Comparison of ENCODE assay signal across 25 cellular contexts in genomic region chr17:8003594-8004181, GRCh38. TPM values are rescaled to one million over a fixed set of nuclear protein-coding genes. Genes with fewer than 3 reads are reported as not detected.
DNase-seq lines count a peak whose midpoint lies in the region; ATAC-seq and TF ChIP-seq lines count a peak whose summit lies in the region.
"Had no signal": no experiment of that assay in that cellular context is flagged by ENCODE, and none has a peak within 500 bp of the region (broad histone marks: within the 10 kb centered on the region; RNA-seq: fewer than 3 reads in every experiment).

No MANE protein-coding gene starts in this region.

- H3K9me3 ChIP-seq in HCT116 (ENCODE audit: control insufficient read depth in 1 of 2, insufficient read depth in 1 of 2, low read depth in 1 of 2, low read length in 2 of 2), result no peaks in the 10 kb centered on the region
- H3K9me3 ChIP-seq in body of pancreas, result no peaks in the 10 kb centered on the region
- H3K9me3 ChIP-seq: esophagus squamous epithelium, SJSA1 had no signal

- POLR2A ChIA-PET in HCT116 (lab: Charles Lee), result no interaction called here

- H3K79me2 ChIP-seq in HCT116 (ENCODE audit: insufficient read depth, low read length), result no peaks in the 10 kb centered on the region

- no peaks in the 10 kb centered on the region for H4K20me1 ChIP-seq in HCT116 (ENCODE audit: insufficient read depth)

- no peak for TF ChIP-seq RAD21 in HCT116 (IDR thresholded peaks at IDR 0.05; ENCODE audit: low read depth)

- H2AFZ ChIP-seq in HCT116 (ENCODE audit: low read depth, low read length, poor library complexity, severe bottlenecking), result no peak overlapping the region

- CTCF ChIA-PET in HCT116 (lab: Charles Lee), result no interaction called here

- no peak for ATAC-seq in HCT116
- ATAC-seq in body of pancreas, result peak; percentile 21
- no peak for ATAC-seq in sciatic nerve
- ATAC-seq in HG03135 (IDR thresholded peaks at IDR 0.05; ENCODE audit: unreplicated experiment), result no peak

- intact Hi-C loops in HCT116 (cut with micrococcal nuclease) (no loop called here), body of pancreas (cut with DNase I) (no loop called here), sciatic nerve (cut with DNase I) (no loop called here)

- peak overlapping the region; percentile 13; the same call in 1 of the 2 replicates for H3K27ac ChIP-seq in HCT116 (ENCODE audit: low read depth, low read length)
- H3K27ac ChIP-seq in body of pancreas, result no peak overlapping the region
- H3K27ac ChIP-seq: esophagus squamous epithelium, SJSA1 had no signal

- H3K27me3 ChIP-seq in HCT116 (ENCODE audit: insufficient read depth, low read length) (no peaks in the 10 kb centered on the region), body of pancreas (peaks cover 0 to 24% of the 10 kb centered on the region in 2 donors)

- H3K4me3 ChIP-seq in HCT116 (replicated peaks in 1 of 2; ENCODE audit: low read depth in 1 of 2, low read length in 2 of 2) (no peak overlapping the region), body of pancreas (no peak overlapping the region)
- H3K4me3 ChIP-seq: SJSA1 had no signal

- no peak for TF ChIP-seq POLR2A in HCT116 (IDR thresholded peaks at IDR 0.05; ENCODE audit: borderline replicate concordance, extremely low read depth, insufficient read depth, insufficient read length)
- no peak for TF ChIP-seq POLR2A in body of pancreas (IDR thresholded peaks at IDR 0.05)

- H3K36me3 ChIP-seq in HCT116 (ENCODE audit: control insufficient read depth in 1 of 2, insufficient read depth in 2 of 2, low read length in 2 of 2) (no peaks in the 10 kb centered on the region), body of pancreas (replicated peaks in 1 of 2; ENCODE audit: insufficient read depth in 1 of 2, low read depth in 2 of 2) (no peaks in the 10 kb centered on the region)
- H3K36me3 ChIP-seq: esophagus squamous epithelium, SJSA1 had no signal

- DNase-seq in HCT116 (ENCODE audit: low read depth, low spot score) (no peak), body of pancreas (no peak), left kidney (ENCODE audit: low read depth, low spot score) (peak; percentile 44), sciatic nerve (ENCODE audit: low spot score) (peak; percentile 40), NCI-H1694 (lab: John Stamatoyannopoulos, UW) (no peak), NCI-H2029 treated with DMSO at 0.1 percent for 48 hours (lab: John Stamatoyannopoulos, UW) (no peak), NCI-H146 (lab: John Stamatoyannopoulos, UW) (no peak)
- DNase-seq: activated CD4-positive, CD25-positive, alpha-beta regulatory T cell; activated naive CD8-positive, alpha-beta T cell treated with anti-CD3 and anti-CD28 coated beads, Interleukin-2, amount 10 ng/mL, durations not matched to agents 7 days and 5 days; DND-41; esophagus squamous epithelium; HCEC 1CT; midbrain; NCI-H2171; stimulated activated CD4-positive, alpha-beta T cell treated with anti-CD3 and anti-CD28 coated beads, Interleukin-4, amount 100 ng/mL, for 1 hour had no signal

- H3K9me2 ChIP-seq in HCT116 (ENCODE audit: insufficient read depth), result no peaks in the 10 kb centered on the region

- TF ChIP-seq CTCF in HCT116 (IDR thresholded peaks at IDR 0.05 in 2 of 3, conservative IDR thresholded peaks at IDR 0.05 in 1 of 3; ENCODE audit: borderline replicate concordance in 1 of 3, insufficient read depth in 1 of 3, low read depth in 2 of 3, low read length in 2 of 3), result no peak
- TF ChIP-seq CTCF in body of pancreas (IDR thresholded peaks at IDR 0.05), result no peak

- RAD21 ChIA-PET in HCT116 (lab: Charles Lee; ENCODE audit: low non-redundant PET in 1 of 2, low total read pairs in 2 of 2, uncharacterized antibody in 2 of 2, unreplicated experiment in 2 of 2), result no interaction called here

- no TSS peak for BruUV-seq in HCT116 (replicated peaks; lab: Mats Ljungman, UMichigan)

- no peak overlapping the region for H3K9ac ChIP-seq in HCT116 (ENCODE audit: low read length)

- WGBS in body of pancreas, 2 donors, result 65 to 66% methylated on average over 20 to 24 of the region's 44 CpGs

- H3K4me2 ChIP-seq in HCT116 (ENCODE audit: low read length), result no peak overlapping the region

- H3K4me1 ChIP-seq in HCT116 (ENCODE audit: control insufficient read depth in 1 of 2, insufficient read depth in 2 of 2, low read length in 2 of 2) (peaks cover 0 to 11% of the 10 kb centered on the region in 2 experiments; a peak in 2 of 4 replicates), body of pancreas (peaks cover 11% of the 10 kb centered on the region)
- H3K4me1 ChIP-seq: SJSA1 had no signal

TF ChIP-seq in HCT116, 20 proteins besides CTCF, POLR2A, EP300 and RAD21:
- TF ChIP-seq REST (IDR thresholded peaks at IDR 0.05; ENCODE audit: low read depth) (no peak), POLR2AphosphoS5 (IDR thresholded peaks at IDR 0.05; ENCODE audit: low read depth, low read length) (no peak), SIN3A (IDR thresholded peaks at IDR 0.05; ENCODE audit: low read depth) (no peak), CBX3 (IDR thresholded peaks at IDR 0.05; ENCODE audit: low read depth) (no peak), JUND (IDR thresholded peaks at IDR 0.05) (no peak), TCF7L2 (IDR thresholded peaks at IDR 0.05; ENCODE audit: borderline replicate concordance, extremely low read depth, insufficient read depth, insufficient read length) (no peak), SP1 (IDR thresholded peaks at IDR 0.05; ENCODE audit: low read depth) (no peak), EZH2 (IDR thresholded peaks at IDR 0.05) (no peak), ATF3 (IDR thresholded peaks at IDR 0.05) (no peak), CEBPB (IDR thresholded peaks at IDR 0.05; ENCODE audit: low read depth) (no peak), ZFX (IDR thresholded peaks at IDR 0.05) (no peak), EGR1 (IDR thresholded peaks at IDR 0.05; ENCODE audit: low read depth) (no peak), FOSL1 (IDR thresholded peaks at IDR 0.05; ENCODE audit: low read depth) (no peak), ZNF274 (IDR thresholded peaks at IDR 0.05; ENCODE audit: low read depth, low read length) (no peak), ELF1 (IDR thresholded peaks at IDR 0.05; ENCODE audit: borderline replicate concordance, low read depth) (no peak)

RNA-seq across cellular contexts. Expression of gene GUCY2D, which starts 1.3 kb away (rescaled TPM):
- 1.4 TPM for total RNA-seq in HCT116 (2021; ENCODE audit: unreplicated experiment)
- polyA plus RNA-seq in HCT116 (2012), result 1.1 and 2.9 TPM in 2 replicates
- total RNA-seq in body of pancreas, result not detected
- not detected for total RNA-seq in sciatic nerve
- total RNA-seq: activated naive CD8-positive, alpha-beta T cell treated with anti-CD3 and anti-CD28 coated beads, Interleukin-2, amount 10 ng/mL, durations not matched to agents 7 days and 5 days; bronchial epithelial cell; dermis microvascular lymphatic vessel endothelial cell; esophagus squamous epithelium; kidney epithelial cell; LHCN-M2; OCI-LY7; SJSA1; skeletal muscle tissue had no signal

RNA-seq across cellular contexts. Expression of gene ALOX15B, which starts 35.2 kb away (rescaled TPM):
- total RNA-seq in HCT116 (2021; ENCODE audit: unreplicated experiment) (0.30 TPM), body of pancreas (1 to 10 TPM in 1 of 2 donors, not detected in 1; 1.3 TPM), sciatic nerve (not detected)
- polyA plus RNA-seq in HCT116 (2012), result 0.01 and 0.07 TPM in 2 replicates
- total RNA-seq: activated naive CD8-positive, alpha-beta T cell treated with anti-CD3 and anti-CD28 coated beads, Interleukin-2, amount 10 ng/mL, durations not matched to agents 7 days and 5 days; dermis microvascular lymphatic vessel endothelial cell; OCI-LY7; SJSA1; T-helper 2 cell treated with Interferon-gamma antibody and Interleukin-4, amounts not matched to agents 100 ng/mL and 5 ng/mL, for 36 hours; temporal lobe had no signal

Comparison
In these comparisons a context has a peak if more than half of its experiments do, and no peak if none do; other contexts are left out.
1. DNase-seq: peak in left kidney (single experiment) and sciatic nerve (single experiment); none in HCT116 (single experiment), body of pancreas (0 of 4), NCI-H1694 (single experiment), NCI-H2029 treated with DMSO at 0.1 percent for 48 hours (single experiment) and NCI-H146 (single experiment).